In the genomic region with DNA sequence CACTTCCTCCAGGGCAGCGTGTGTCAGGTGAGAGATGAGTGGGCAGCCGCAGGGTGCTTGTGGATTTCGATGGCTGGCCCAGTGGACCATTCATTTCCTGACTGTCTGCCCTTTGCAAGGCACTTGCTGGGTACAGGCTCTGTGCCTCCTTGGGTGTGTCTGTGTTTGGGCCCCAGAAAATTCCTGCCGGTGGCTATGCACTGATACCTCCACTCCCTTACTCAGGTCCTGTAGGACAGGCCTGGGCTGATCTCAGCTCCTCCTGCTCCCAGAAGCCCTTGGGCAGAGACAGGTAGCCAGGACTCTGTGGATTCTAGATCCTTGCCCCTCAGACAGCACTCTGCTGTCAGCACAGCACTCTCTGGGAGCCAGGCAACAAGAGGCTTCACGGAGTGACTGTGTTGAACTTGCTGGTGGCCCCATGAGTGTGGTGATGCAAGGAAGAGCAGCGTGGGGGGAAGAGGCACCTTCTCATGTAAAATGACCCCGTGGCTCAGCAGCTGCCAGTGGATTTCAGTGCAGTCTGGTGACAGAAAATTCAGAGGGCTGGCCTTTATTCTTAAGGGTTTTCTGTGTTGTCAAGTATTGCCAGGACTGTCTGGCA, we compare ENCODE assay signal across 12 cellular contexts. TPM values are rescaled to one million over a fixed set of nuclear protein-coding genes. Genes with fewer than 3 reads are reported as not detected.
DNase-seq lines count a peak whose midpoint lies in the region; ATAC-seq and TF ChIP-seq lines count a peak whose summit lies in the region.
"Had no signal": no experiment of that assay in that cellular context is flagged by ENCODE, and none has a peak within 500 bp of the region (broad histone marks: within the 10 kb centered on the region; RNA-seq: fewer than 3 reads in every experiment).

No MANE protein-coding gene starts in this region.

- 86 to 87% methylated on average over 7 of the region's 7 CpGs for WGBS in mesodermal cell (ENCODE audit: insufficient coverage in 2 of 2), 2 experiments

- peaks cover 53% of the 10 kb centered on the region for H3K36me3 Mint-ChIP-seq in CD4-positive, alpha-beta T cell (ENCODE audit: low read depth)
- H3K36me3 Mint-ChIP-seq in GM23338 (ENCODE audit: low read depth) = peaks cover 40% of the 10 kb centered on the region
- peaks cover 38% of the 10 kb centered on the region for H3K36me3 Mint-ChIP-seq in activated CD8-positive, alpha-beta T cell treated with anti-CD3 and anti-CD28 coated beads for 36 hours (ENCODE audit: low read depth)

- no peaks in the 10 kb centered on the region for H3K9me2 ChIP-seq in GM23338 (ENCODE audit: insufficient read depth)

- H3K27me3 ChIP-seq in CD4-positive, alpha-beta T cell (ENCODE audit: control insufficient read depth, insufficient read depth, low read length) = no peaks in the 10 kb centered on the region
- H3K27me3 ChIP-seq in GM23338 (ENCODE audit: insufficient read depth) = no peaks in the 10 kb centered on the region
- H3K27me3 ChIP-seq: right atrium auricular region had no signal

- DNase-seq in CD4-positive, alpha-beta T cell = no peak
- no peak for DNase-seq in GM23338 (ENCODE audit: low spot score)
- DNase-seq in activated CD8-positive, alpha-beta T cell treated with anti-CD3 and anti-CD28 coated beads for 36 hours = no peak
- DNase-seq in NCI-H1436 (lab: John Stamatoyannopoulos, UW) = no peak
- no peak for DNase-seq in SIG-M5 treated with dmso at 0.1 percent for 504 hours (lab: John Stamatoyannopoulos, UW; ENCODE audit: unreplicated experiment)
- DNase-seq in activated gamma-delta T cell treated with Interleukin-2 at 50 U/mL for 16 hours = no peak
- DNase-seq in globus pallidus (ENCODE audit: low spot score) = no peak
- DNase-seq: activated CD4-positive, CD25-positive, alpha-beta regulatory T cell; effector CD4-positive, alpha-beta T cell; NCI-H2029 had no signal

- H3F3A ChIP-seq in GM23338 (replicated peaks; ENCODE audit: low read depth) = peaks cover 12% of the 10 kb centered on the region; the same call in 1 of the 2 replicates

- intact Hi-C loops in CD4-positive, alpha-beta T cell (cut with DNase I, micrococcal nuclease) = no loop called here
- intact Hi-C loops in activated CD8-positive, alpha-beta T cell treated with anti-CD3 and anti-CD28 coated beads for 36 hours (cut with micrococcal nuclease) = no loop called here

- H3K4me1 ChIP-seq in GM23338 (ENCODE audit: insufficient read depth) = peaks cover 3% of the 10 kb centered on the region; the same call in 1 of the 2 replicates
- peaks cover 7% of the 10 kb centered on the region for H3K4me1 ChIP-seq in mesodermal cell (ENCODE audit: control insufficient read depth, insufficient read depth, low read length, poor library complexity, severe bottlenecking)

- H3K79me2 ChIP-seq in GM23338 (replicated peaks; ENCODE audit: insufficient read depth) = peaks cover 84% of the 10 kb centered on the region

- H2AFZ ChIP-seq in GM23338 = no peak overlapping the region

- H3K36me3 ChIP-seq in GM23338 (ENCODE audit: insufficient read depth) (peaks cover 18% of the 10 kb centered on the region), mesodermal cell (ENCODE audit: control insufficient read depth, insufficient read depth, low read length) (peaks cover 71% of the 10 kb centered on the region)

- peak overlapping the region; percentile 74 for H3K27ac Mint-ChIP-seq in CD4-positive, alpha-beta T cell
- H3K27ac Mint-ChIP-seq in GM23338 = peak overlapping the region; percentile 40; the same call in 1 of the 2 replicates
- H3K27ac Mint-ChIP-seq in activated CD8-positive, alpha-beta T cell treated with anti-CD3 and anti-CD28 coated beads for 36 hours = peak overlapping the region; percentile 59

- H3K4me3 ChIP-seq in GM23338 (no peak overlapping the region), mesodermal cell (ENCODE audit: extremely low read depth, insufficient read depth, low read length, poor library complexity, severe bottlenecking) (no peak overlapping the region)
- H3K4me3 ChIP-seq: right atrium auricular region had no signal

- H3K4me2 ChIP-seq in GM23338 = no peak overlapping the region

- H3K27ac ChIP-seq in CD4-positive, alpha-beta T cell (ENCODE audit: low read depth, low read length) = no peak overlapping the region
- H3K27ac ChIP-seq in GM23338 (ENCODE audit: low read depth) (peak overlapping the region; percentile 32; the same call in 1 of the 2 replicates), mesodermal cell (ENCODE audit: low read depth, low read length, severe bottlenecking) (peak overlapping the region; percentile 16)
- H3K27ac ChIP-seq: right atrium auricular region had no signal

- POLR2A ChIA-PET in CD4-positive, alpha-beta T cell (lab: Charles Lee) = no interaction called here
- POLR2A ChIA-PET in activated CD8-positive, alpha-beta T cell treated with anti-CD3 and anti-CD28 coated beads for 36 hours (lab: Charles Lee) = no interaction called here

- no peaks in the 10 kb centered on the region for H3K9me3 ChIP-seq in CD4-positive, alpha-beta T cell (ENCODE audit: control insufficient read depth, low read length)
- H3K9me3 ChIP-seq in mesodermal cell (ENCODE audit: control insufficient read depth, low read length) = no peaks in the 10 kb centered on the region
- H3K9me3 ChIP-seq: right atrium auricular region had no signal

- H3K27me3 Mint-ChIP-seq in CD4-positive, alpha-beta T cell = no peaks in the 10 kb centered on the region
- peaks cover 17% of the 10 kb centered on the region for H3K27me3 Mint-ChIP-seq in GM23338 (ENCODE audit: insufficient read depth, low read depth, poor library complexity)
- no peaks in the 10 kb centered on the region for H3K27me3 Mint-ChIP-seq in activated CD8-positive, alpha-beta T cell treated with anti-CD3 and anti-CD28 coated beads for 36 hours

- peaks cover 36% of the 10 kb centered on the region for H3K4me1 Mint-ChIP-seq in CD4-positive, alpha-beta T cell (ENCODE audit: low read depth)
- peaks cover 22% of the 10 kb centered on the region for H3K4me1 Mint-ChIP-seq in GM23338
- peaks cover 31% of the 10 kb centered on the region for H3K4me1 Mint-ChIP-seq in activated CD8-positive, alpha-beta T cell treated with anti-CD3 and anti-CD28 coated beads for 36 hours (ENCODE audit: low read depth)

- CTCF ChIA-PET in CD4-positive, alpha-beta T cell (lab: Charles Lee) = no interaction called here
- CTCF ChIA-PET in activated CD8-positive, alpha-beta T cell treated with anti-CD3 and anti-CD28 coated beads for 36 hours (lab: Charles Lee) = interaction anchor here (3.0 kb wide), 1 partner anchor 14 kb away, joined by 11 read pairs; no protein-coding TSS in a partner anchor

- ATAC-seq in CD4-positive, alpha-beta T cell (ENCODE audit: poor library complexity) = no peak
- ATAC-seq in GM23338 = no peak
- ATAC-seq in activated CD8-positive, alpha-beta T cell treated with anti-CD3 and anti-CD28 coated beads for 36 hours = no peak

- H3K9me3 Mint-ChIP-seq in CD4-positive, alpha-beta T cell = no peaks in the 10 kb centered on the region
- H3K9me3 Mint-ChIP-seq in GM23338 = no peaks in the 10 kb centered on the region
- no peaks in the 10 kb centered on the region for H3K9me3 Mint-ChIP-seq in activated CD8-positive, alpha-beta T cell treated with anti-CD3 and anti-CD28 coated beads for 36 hours

- no peak for TF ChIP-seq CTCF in CD4-positive, alpha-beta T cell (IDR thresholded peaks at IDR 0.05)
- TF ChIP-seq CTCF in GM23338 (conservative IDR thresholded peaks at IDR 0.05; ENCODE audit: low read depth in 2 of 2) = no peak
- no peak for TF ChIP-seq CTCF in activated CD8-positive, alpha-beta T cell treated with anti-CD3 and anti-CD28 coated beads for 36 hours (IDR thresholded peaks at IDR 0.05)

- H4K20me1 ChIP-seq in GM23338 (replicated peaks; ENCODE audit: insufficient read depth) = peaks cover 24% of the 10 kb centered on the region

- H3K4me3 Mint-ChIP-seq in CD4-positive, alpha-beta T cell = no peak overlapping the region
- H3K4me3 Mint-ChIP-seq in GM23338 = no peak overlapping the region; the same call in 2 of the 3 replicates
- H3K4me3 Mint-ChIP-seq in activated CD8-positive, alpha-beta T cell treated with anti-CD3 and anti-CD28 coated beads for 36 hours = no peak overlapping the region

TF ChIP-seq in GM23338, 12 proteins besides CTCF, POLR2A, EP300 and RAD21 (continues in another document):
- TF ChIP-seq CREB1 (CRISPR knock-in tag; IDR thresholded peaks at IDR 0.05; ENCODE audit: low read depth) = no peak
- no peak for TF ChIP-seq POLR2AphosphoS5 (IDR thresholded peaks at IDR 0.05; ENCODE audit: low read depth)
- no peak for TF ChIP-seq EZH2phosphoT487 (IDR thresholded peaks at IDR 0.05; ENCODE audit: unreplicated experiment)
- no peak for TF ChIP-seq ZNF114 (CRISPR knock-in tag; IDR thresholded peaks at IDR 0.05)
- TF ChIP-seq, protein P1, sequence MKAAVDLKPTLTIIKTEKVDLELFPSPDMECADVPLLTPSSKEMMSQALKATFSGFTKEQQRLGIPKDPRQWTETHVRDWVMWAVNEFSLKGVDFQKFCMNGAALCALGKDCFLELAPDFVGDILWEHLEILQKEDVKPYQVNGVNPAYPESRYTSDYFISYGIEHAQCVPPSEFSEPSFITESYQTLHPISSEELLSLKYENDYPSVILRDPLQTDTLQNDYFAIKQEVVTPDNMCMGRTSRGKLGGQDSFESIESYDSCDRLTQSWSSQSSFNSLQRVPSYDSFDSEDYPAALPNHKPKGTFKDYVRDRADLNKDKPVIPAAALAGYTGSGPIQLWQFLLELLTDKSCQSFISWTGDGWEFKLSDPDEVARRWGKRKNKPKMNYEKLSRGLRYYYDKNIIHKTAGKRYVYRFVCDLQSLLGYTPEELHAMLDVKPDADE (IDR thresholded peaks at IDR 0.05) = no peak

RNA-seq across cellular contexts. Expression of a gene that starts 29.0 kb away (rescaled TPM):
- total RNA-seq in CD4-positive, alpha-beta T cell = 10 to 100 TPM; 40.9 to 45.3 TPM
- 65.8 and 67.1 TPM in 2 replicates for total RNA-seq in GM23338 (2014; rRNA removed; shearing (Covaris generic))
- polyA plus RNA-seq in GM23338 (2016; fragmentation: Nextera tagmentation; extraction: Ambion mirVana) = 42.5 and 43.9 TPM in 2 replicates
- total RNA-seq in activated CD8-positive, alpha-beta T cell treated with anti-CD3 and anti-CD28 coated beads for 36 hours = 10 to 100 TPM; 42.1 to 43.3 TPM
- 36.8 TPM for polyA plus RNA-seq in mesodermal cell (2013, experiment 1 of 2)
- 28.0 TPM for polyA plus RNA-seq in mesodermal cell (2013, experiment 2 of 2)

RNA-seq across cellular contexts. Expression of a gene that starts 47.6 kb away (rescaled TPM):
- 100 to 1,000 TPM; 414 to 427 TPM for total RNA-seq in CD4-positive, alpha-beta T cell
- total RNA-seq in GM23338 (2014; rRNA removed; shearing (Covaris generic)) = 25.1 and 32.9 TPM in 2 replicates
- 13.2 TPM in 2 replicates for polyA plus RNA-seq in GM23338 (2016; fragmentation: Nextera tagmentation; extraction: Ambion mirVana)
- total RNA-seq in activated CD8-positive, alpha-beta T cell treated with anti-CD3 and anti-CD28 coated beads for 36 hours = 10 to 100 TPM; 48.6 to 49.1 TPM
- polyA plus RNA-seq in mesodermal cell (2013, experiment 1 of 2) = 37.6 TPM
- 29.9 TPM for polyA plus RNA-seq in mesodermal cell (2013, experiment 2 of 2)

Comparison
In these comparisons a context has a peak if more than half of its experiments do, and no peak if none do; other contexts are left out.
1. RNA of a gene that starts 47.6 kb away (total RNA-seq): 414 to 427 TPM in CD4-positive, alpha-beta T cell; 48.6 to 49.1 TPM in activated CD8-positive, alpha-beta T cell treated with anti-CD3 and anti-CD28 coated beads for 36 hours and 25.1 to 32.9 TPM in GM23338; every median in the first group is over 4 times any median in the second.
2. Peak in every context shown above with its lines, with median percentiles within 50 percentile points of each other: H3K27ac Mint-ChIP-seq.